Comparison of ENCODE assay signal across 1 cellular context in genomic region chr6:111410371-111410770, GRCh38.
A peak's percentile ranks its signal among the peaks of the same experiment; 100 is the strongest.
TF ChIP-seq lines count a peak whose summit lies in the region.

No MANE protein-coding gene starts in this region.

TF ChIP-seq in GM12878, 131 proteins besides CTCF, POLR2A, EP300 and RAD21 (continued from another document):
- TF ChIP-seq E4F1 (IDR thresholded peaks at IDR 0.05; ENCODE audit: borderline replicate concordance, partially characterized antibody) (no peak), ZNF592 (IDR thresholded peaks at IDR 0.05) (0 out of 2 replicates have a peak, but pooled peaks have one; percentile 7), CBX5 (IDR thresholded peaks at IDR 0.05; ENCODE audit: low read depth) (no peak), STAT1 (conservative IDR thresholded peaks at IDR 0.05) (no peak), MEF2B (IDR thresholded peaks at IDR 0.05; ENCODE audit: partially characterized antibody, poor library complexity, severe bottlenecking) (peak; percentile 70), CHD2 (IDR thresholded peaks at IDR 0.05; ENCODE audit: borderline replicate concordance, low read depth, low read length) (no peak), ZBTB11 (CRISPR knock-in tag; IDR thresholded peaks at IDR 0.05) (no peak), NFYA (IDR thresholded peaks at IDR 0.05; ENCODE audit: borderline replicate concordance, low read depth, low read length) (no peak), MTA2 (IDR thresholded peaks at IDR 0.05; ENCODE audit: low read depth) (no peak), SPI1 (IDR thresholded peaks at IDR 0.05; ENCODE audit: borderline replicate concordance, insufficient read depth, low read depth, low read length) (peak; percentile 75), ZNF687 (IDR thresholded peaks at IDR 0.05) (peak; percentile 18; the same call in 1 of the 2 replicates), ATF2 (IDR thresholded peaks at IDR 0.05; ENCODE audit: low read length) (peak; percentile 59; the same call in 1 of the 2 replicates), HDAC2 (IDR thresholded peaks at IDR 0.05) (no peak), ZNF24 (IDR thresholded peaks at IDR 0.05) (peak; percentile 43; the same call in 1 of the 2 replicates), BACH1 (IDR thresholded peaks at IDR 0.05; ENCODE audit: borderline replicate concordance) (no peak), EED (IDR thresholded peaks at IDR 0.05; ENCODE audit: low read depth) (peak; percentile 31; the same call in 1 of the 2 replicates), RBBP5 (conservative IDR thresholded peaks at IDR 0.05) (no peak), CEBPZ (IDR thresholded peaks at IDR 0.05; ENCODE audit: low read depth, low read length) (no peak), SREBF1 (IDR thresholded peaks at IDR 0.05; ENCODE audit: low read length) (no peak), BHLHE40 (IDR thresholded peaks at IDR 0.05; ENCODE audit: borderline replicate concordance in 1 of 2, low read depth in 2 of 2, low read length in 1 of 2) (0 out of 4 replicates have a peak, but pooled peaks of 1 of the 2 experiments have one; percentile 4), MEF2A (IDR thresholded peaks at IDR 0.05; ENCODE audit: insufficient read depth, low read depth, low read length) (peak; percentile 59; the same call in 1 of the 2 replicates), IKZF1 (conservative IDR thresholded peaks at IDR 0.05) (peak; percentile 78), ZBTB4 (CRISPR knock-in tag; IDR thresholded peaks at IDR 0.05) (no peak)
